ENCODE assay signal across 26 cellular contexts in genomic region chr11:65739022-65739421, GRCh38. TPM values are rescaled to one million over a fixed set of nuclear protein-coding genes. Genes with fewer than 3 reads are reported as not detected.
"Had no signal": no experiment of that assay in that cellular context is flagged by ENCODE, and none has a peak within 500 bp of the region (broad histone marks: within the 10 kb centered on the region; RNA-seq: fewer than 3 reads in every experiment).

No MANE protein-coding gene starts in this region.

- H3K4me1 ChIP-seq: gastrocnemius medialis, heart left ventricle, left lung, lower lobe of right lung had no signal

- H3K36me3 Mint-ChIP-seq: mesothelial cell of epicardium; naive thymus-derived CD4-positive, alpha-beta T cell had no signal

- H3K4me1 Mint-ChIP-seq: immature natural killer cell; mesothelial cell of epicardium; naive thymus-derived CD4-positive, alpha-beta T cell had no signal

- H3K27ac Mint-ChIP-seq: immature natural killer cell; mesothelial cell of epicardium; naive thymus-derived CD4-positive, alpha-beta T cell had no signal

- H3K9me3 Mint-ChIP-seq: immature natural killer cell had no signal

- H3K27me3 ChIP-seq: dorsolateral prefrontal cortex, heart left ventricle, hepatocyte had no signal

- H3K9me3 ChIP-seq: esophagus squamous epithelium, gastrocnemius medialis, heart left ventricle, lower lobe of right lung had no signal

- DNase-seq: dermis blood vessel endothelial cell; dorsolateral prefrontal cortex; effector CD4-positive, alpha-beta T cell; effector memory CD4-positive, alpha-beta T cell; esophagus squamous epithelium; foreskin fibroblast; foreskin melanocyte; gastrocnemius medialis; heart left ventricle; hypothalamus; immature natural killer cell; islet precursor cell; kidney; kidney glomerular epithelial cell; left lung; left ventricle myocardium superior; lower lobe of right lung; mesenchymal stem cell; naive thymus-derived CD4-positive, alpha-beta T cell had no signal

- H3K4me3 ChIP-seq: coronary artery, dorsolateral prefrontal cortex, esophagus squamous epithelium, gastrocnemius medialis, heart left ventricle, hepatocyte, left lung, lower lobe of right lung had no signal

- H3K36me3 ChIP-seq: esophagus squamous epithelium, gastrocnemius medialis, heart left ventricle, left lung, lower lobe of right lung had no signal

- ATAC-seq: gastrocnemius medialis; heart left ventricle; left lung; left ventricle myocardium superior; lower lobe of right lung; naive thymus-derived CD4-positive, alpha-beta T cell had no signal

- H3K27ac ChIP-seq: coronary artery, dorsolateral prefrontal cortex, esophagus squamous epithelium, gastrocnemius medialis, heart left ventricle, hepatocyte, left lung, lower lobe of right lung had no signal

- H3K4me3 Mint-ChIP-seq: immature natural killer cell; mesothelial cell of epicardium; naive thymus-derived CD4-positive, alpha-beta T cell had no signal

RNA-seq across cellular contexts. Expression of gene OVOL1, which starts 47.8 kb away (rescaled TPM):
- total RNA-seq: dermis blood vessel endothelial cell; endothelial cell of umbilical vein; glomerular endothelial cell; heart left ventricle; left ventricle myocardium superior; lung microvascular endothelial cell; mesenteric fat pad; naive thymus-derived CD4-positive, alpha-beta T cell had no signal
